Comparison of ENCODE assay signal across 1 cellular context in the genomic region with DNA sequence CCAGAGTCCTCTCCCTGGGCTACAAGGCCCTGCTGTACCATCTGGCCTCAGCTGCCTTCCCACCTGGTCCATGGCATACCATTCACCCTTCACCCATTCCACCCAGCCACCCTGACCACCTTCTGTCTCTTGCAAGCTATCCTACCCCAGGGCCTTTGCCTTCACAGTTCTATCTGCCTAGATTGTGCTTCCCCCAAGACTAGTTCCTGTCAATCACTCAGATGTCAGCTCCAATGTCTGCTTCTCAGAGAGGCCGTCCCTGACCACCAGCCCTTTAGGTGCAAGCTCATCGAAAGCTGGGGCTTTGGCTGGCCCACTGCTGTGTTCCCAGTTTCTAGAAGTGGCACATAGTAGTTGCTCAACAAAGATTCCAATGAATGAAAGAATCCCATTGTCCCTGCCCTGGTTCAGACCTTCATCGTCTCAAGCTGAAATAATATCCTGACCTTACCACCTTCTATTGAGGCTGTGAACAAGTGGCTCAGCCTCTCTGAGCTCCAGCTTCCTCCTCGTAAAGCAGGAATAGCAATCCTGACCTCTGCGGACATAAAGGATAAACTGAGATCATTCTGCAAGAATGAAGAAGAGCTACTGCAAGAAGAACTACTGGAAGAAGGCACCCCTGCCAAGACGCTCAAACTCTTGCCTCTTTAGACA.
A peak's percentile ranks its signal among the peaks of the same experiment; 100 is the strongest.
TF ChIP-seq lines count a peak whose summit lies in the region.

No MANE protein-coding gene starts in this region.

TF ChIP-seq in K562, 482 proteins besides CTCF, POLR2A, EP300 and RAD21 (continued from another document):
- TF ChIP-seq, protein P1, sequence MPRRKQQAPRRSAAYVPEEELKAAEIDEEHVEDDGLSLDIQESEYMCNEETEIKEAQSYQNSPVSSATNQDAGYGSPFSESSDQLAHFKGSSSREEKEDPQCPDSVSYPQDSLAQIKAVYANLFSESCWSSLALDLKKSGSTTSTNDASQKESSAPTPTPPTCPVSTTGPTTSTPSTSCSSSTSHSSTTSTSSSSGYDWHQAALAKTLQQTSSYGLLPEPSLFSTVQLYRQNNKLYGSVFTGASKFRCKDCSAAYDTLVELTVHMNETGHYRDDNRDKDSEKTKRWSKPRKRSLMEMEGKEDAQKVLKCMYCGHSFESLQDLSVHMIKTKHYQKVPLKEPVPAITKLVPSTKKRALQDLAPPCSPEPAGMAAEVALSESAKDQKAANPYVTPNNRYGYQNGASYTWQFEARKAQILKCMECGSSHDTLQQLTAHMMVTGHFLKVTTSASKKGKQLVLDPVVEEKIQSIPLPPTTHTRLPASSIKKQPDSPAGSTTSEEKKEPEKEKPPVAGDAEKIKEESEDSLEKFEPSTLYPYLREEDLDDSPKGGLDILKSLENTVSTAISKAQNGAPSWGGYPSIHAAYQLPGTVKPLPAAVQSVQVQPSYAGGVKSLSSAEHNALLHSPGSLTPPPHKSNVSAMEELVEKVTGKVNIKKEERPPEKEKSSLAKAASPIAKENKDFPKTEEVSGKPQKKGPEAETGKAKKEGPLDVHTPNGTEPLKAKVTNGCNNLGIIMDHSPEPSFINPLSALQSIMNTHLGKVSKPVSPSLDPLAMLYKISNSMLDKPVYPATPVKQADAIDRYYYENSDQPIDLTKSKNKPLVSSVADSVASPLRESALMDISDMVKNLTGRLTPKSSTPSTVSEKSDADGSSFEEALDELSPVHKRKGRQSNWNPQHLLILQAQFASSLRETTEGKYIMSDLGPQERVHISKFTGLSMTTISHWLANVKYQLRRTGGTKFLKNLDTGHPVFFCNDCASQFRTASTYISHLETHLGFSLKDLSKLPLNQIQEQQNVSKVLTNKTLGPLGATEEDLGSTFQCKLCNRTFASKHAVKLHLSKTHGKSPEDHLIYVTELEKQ (CRISPR knock-in tag; IDR thresholded peaks at IDR 0.05): no peak
- TF ChIP-seq RBM25 (IDR thresholded peaks at IDR 0.05; ENCODE audit: low read depth, low read length, severe bottlenecking): peak; percentile 9
- no peak for TF ChIP-seq HDAC3 (IDR thresholded peaks at IDR 0.05; ENCODE audit: borderline replicate concordance, partially characterized antibody)
- TF ChIP-seq, protein P2, sequence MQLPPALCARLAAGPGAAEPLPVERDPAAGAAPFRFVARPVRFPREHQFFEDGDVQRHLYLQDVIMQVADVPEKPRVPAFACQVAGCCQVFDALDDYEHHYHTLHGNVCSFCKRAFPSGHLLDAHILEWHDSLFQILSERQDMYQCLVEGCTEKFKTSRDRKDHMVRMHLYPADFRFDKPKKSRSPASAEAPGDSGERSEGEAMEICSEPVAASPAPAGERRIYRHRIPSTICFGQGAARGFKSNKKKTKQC (CRISPR knock-in tag; IDR thresholded peaks at IDR 0.05): no peak
- TF ChIP-seq ZNF239 (CRISPR knock-in tag; IDR thresholded peaks at IDR 0.05): no peak
- TF ChIP-seq MYBL2 (IDR thresholded peaks at IDR 0.05; ENCODE audit: low read depth): no peak
- no peak for TF ChIP-seq MYBL2 (CRISPR knock-in tag; IDR thresholded peaks at IDR 0.05; ENCODE audit: borderline replicate concordance)
- TF ChIP-seq BRD4 (IDR thresholded peaks at IDR 0.05): no peak
- TF ChIP-seq MEIS2 (IDR thresholded peaks at IDR 0.05; ENCODE audit: partially characterized antibody): peak; percentile 29
